In the genomic region with DNA sequence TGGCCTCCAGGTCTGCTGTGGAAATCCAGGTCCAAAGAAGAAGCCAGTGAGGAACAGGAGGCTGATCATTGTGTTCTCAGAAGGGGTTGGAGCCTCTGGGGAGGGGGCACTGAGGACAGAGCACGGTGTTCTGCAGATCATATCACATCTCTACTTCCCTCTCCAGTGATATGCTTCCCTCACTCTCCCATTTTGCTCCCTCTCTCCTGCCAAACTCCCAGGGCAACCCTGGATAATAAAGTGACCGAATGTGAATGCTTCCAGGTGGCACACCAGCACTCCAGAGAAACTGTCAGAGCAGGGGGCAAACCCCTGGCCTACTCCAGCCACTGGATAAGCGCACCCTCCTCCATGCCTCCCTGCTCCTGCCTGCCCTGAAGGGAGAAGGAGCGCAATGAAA, we compare ENCODE assay signal across 12 cellular contexts. TPM values are rescaled to one million over a fixed set of nuclear protein-coding genes. Genes with fewer than 3 reads are reported as not detected.
DNase-seq lines count a peak whose midpoint lies in the region; ATAC-seq, FAIRE-seq and TF ChIP-seq lines count a peak whose summit lies in the region.
"Had no signal": no experiment of that assay in that cellular context is flagged by ENCODE, and none has a peak within 500 bp of the region (broad histone marks: within the 10 kb centered on the region; RNA-seq: fewer than 3 reads in every experiment).

No MANE protein-coding gene starts in this region.

- no peak for TF ChIP-seq CTCF in heart left ventricle (IDR thresholded peaks at IDR 0.05)

- H3K4me1 ChIP-seq in heart left ventricle = peaks cover 0 to 29% (median 6%) of the 10 kb centered on the region in 12 donors
- no peaks in the 10 kb centered on the region for H3K4me1 ChIP-seq in CD4-positive, alpha-beta memory T cell (ENCODE audit: insufficient read depth, low read length)
- H3K4me1 ChIP-seq: BLaER1, HAP-1 had no signal

- peak overlapping the region; percentile 39 for H3K27ac Mint-ChIP-seq in stimulated activated effector memory CD8-positive, alpha-beta T cell treated with anti-CD3 and anti-CD28 coated beads, Interleukin-12 subunit alpha, Interleukin-12 subunit beta, amount 100 ng/mL, for 72 hours
- no peak overlapping the region for H3K27ac Mint-ChIP-seq in CD4-positive, alpha-beta memory T cell

- H3K27me3 Mint-ChIP-seq in CD4-positive, alpha-beta memory T cell = peaks cover 3 to 5% of the 10 kb centered on the region in 2 donors

- H3K4me3 ChIP-seq in heart left ventricle = no peak overlapping the region
- no peak overlapping the region for H3K4me3 ChIP-seq in CD4-positive, alpha-beta memory T cell (ENCODE audit: low read length in 2 of 2)
- H3K4me3 ChIP-seq: BLaER1, HAP-1 had no signal

- POLR2A ChIA-PET in CD4-positive, alpha-beta memory T cell (lab: Charles Lee; ENCODE audit: partially characterized antibody) = no interaction called here

- TF ChIP-seq POLR2A in heart left ventricle (IDR thresholded peaks at IDR 0.05) = no peak

- H3K9me3 ChIP-seq in heart left ventricle = no peaks in the 10 kb centered on the region
- no peaks in the 10 kb centered on the region for H3K9me3 ChIP-seq in CD4-positive, alpha-beta memory T cell (ENCODE audit: control insufficient read depth in 1 of 2, low read length in 2 of 2)
- H3K9me3 ChIP-seq: BLaER1, HAP-1 had no signal

- CTCF ChIA-PET in CD4-positive, alpha-beta memory T cell (lab: Charles Lee; ENCODE audit: partially characterized antibody) = no interaction called here

- H3K4me1 Mint-ChIP-seq in stimulated activated effector memory CD8-positive, alpha-beta T cell treated with anti-CD3 and anti-CD28 coated beads, Interleukin-12 subunit alpha, Interleukin-12 subunit beta, amount 100 ng/mL, for 72 hours = no peaks in the 10 kb centered on the region
- no peaks in the 10 kb centered on the region for H3K4me1 Mint-ChIP-seq in CD4-positive, alpha-beta memory T cell

- no peaks in the 10 kb centered on the region for H3K9me3 Mint-ChIP-seq in stimulated activated effector memory CD8-positive, alpha-beta T cell treated with anti-CD3 and anti-CD28 coated beads, Interleukin-12 subunit alpha, Interleukin-12 subunit beta, amount 100 ng/mL, for 72 hours
- H3K9me3 Mint-ChIP-seq in CD4-positive, alpha-beta memory T cell = no peaks in the 10 kb centered on the region

- H3K4me3 Mint-ChIP-seq in stimulated activated effector memory CD8-positive, alpha-beta T cell treated with anti-CD3 and anti-CD28 coated beads, Interleukin-12 subunit alpha, Interleukin-12 subunit beta, amount 100 ng/mL, for 72 hours = no peak overlapping the region
- H3K4me3 Mint-ChIP-seq in CD4-positive, alpha-beta memory T cell = no peak overlapping the region

- ATAC-seq in heart left ventricle (peak; percentile 35 to 53 (median 48)), HG03565 (IDR thresholded peaks at IDR 0.05; ENCODE audit: unreplicated experiment) (no peak)
- no peak for ATAC-seq in stimulated activated effector memory CD8-positive, alpha-beta T cell treated with anti-CD3 and anti-CD28 coated beads, Interleukin-12 subunit alpha, Interleukin-12 subunit beta, amount 100 ng/mL, for 72 hours

- FAIRE-seq in HTR-8/SVneo (lab: Jason Lieb, UNC) = peak; percentile 33
- no peak for FAIRE-seq in frontal cortex (lab: Jason Lieb, UNC)
- FAIRE-seq: H1 had no signal

- no peak for DNase-seq in HTR-8/SVneo (ENCODE audit: insufficient read length, low spot score)
- no peak for DNase-seq in heart left ventricle
- DNase-seq in mesenteric fat pad (ENCODE audit: low spot score) = peak; percentile 37
- no peak for DNase-seq in stimulated activated effector memory CD8-positive, alpha-beta T cell treated with anti-CD3 and anti-CD28 coated beads, Interleukin-12 subunit alpha, Interleukin-12 subunit beta, amount 100 ng/mL, for 72 hours (ENCODE audit: low spot score in 2 of 2)
- DNase-seq in CD4-positive, alpha-beta memory T cell = no peak
- DNase-seq in frontal cortex (ENCODE audit: low spot score in 2 of 2) = no peak
- DNase-seq: 8988T, AML-193 had no signal

- peak overlapping the region in 2 of 12 donors; percentile 8 to 33 for H3K27ac ChIP-seq in heart left ventricle
- no peak overlapping the region for H3K27ac ChIP-seq in CD4-positive, alpha-beta memory T cell (ENCODE audit: low read depth, low read length)
- H3K27ac ChIP-seq: BLaER1 had no signal

- no peaks in the 10 kb centered on the region for H3K36me3 ChIP-seq in heart left ventricle
- H3K36me3 ChIP-seq in CD4-positive, alpha-beta memory T cell (ENCODE audit: insufficient read depth, low read length) = no peaks in the 10 kb centered on the region
- H3K36me3 ChIP-seq: BLaER1, HAP-1 had no signal

- WGBS in heart left ventricle, 4 donors = 67 to 73% (median 70%) methylated on average over 4 of the region's 4 CpGs

- no peaks in the 10 kb centered on the region for H3K36me3 Mint-ChIP-seq in stimulated activated effector memory CD8-positive, alpha-beta T cell treated with anti-CD3 and anti-CD28 coated beads, Interleukin-12 subunit alpha, Interleukin-12 subunit beta, amount 100 ng/mL, for 72 hours
- no peaks in the 10 kb centered on the region for H3K36me3 Mint-ChIP-seq in CD4-positive, alpha-beta memory T cell

- intact Hi-C loops in heart left ventricle (cut with DNase I) = loop anchor here in 1 of 10 donors (10.0 kb wide), 1 partner anchor 49 kb away; no protein-coding TSS in a partner anchor
- intact Hi-C loops in CD4-positive, alpha-beta memory T cell (cut with micrococcal nuclease) = no loop called here

- H3K27me3 ChIP-seq in heart left ventricle = no peaks in the 10 kb centered on the region
- no peaks in the 10 kb centered on the region for H3K27me3 ChIP-seq in CD4-positive, alpha-beta memory T cell (ENCODE audit: insufficient read depth, low read length)
- H3K27me3 ChIP-seq: BLaER1 had no signal

RNA-seq across cellular contexts. Expression of gene DPF3, which starts 57.8 kb away (rescaled TPM):
- total RNA-seq in heart left ventricle = 10 to 100 TPM; 20.5 to 53.8 (median 40.4) TPM
- 10 to 100 TPM; 13.5 to 21.2 TPM for polyA plus RNA-seq in heart left ventricle
- 0.64 TPM for total RNA-seq in mesenteric fat pad
- total RNA-seq in CD4-positive, alpha-beta memory T cell = under 1 TPM in 1 of 2 experiments, not detected in 1; 0.35 TPM
- polyA plus RNA-seq in CD4-positive, alpha-beta memory T cell = under 1 TPM in 1 of 2 donors, not detected in 1; 0.25 TPM
- 5.7 TPM for total RNA-seq in frontal cortex
- polyA plus RNA-seq: H1 had no signal

Comparison
In these comparisons a context has a peak if more than half of its experiments do, and no peak if none do; other contexts are left out.
1. ATAC-seq: peak in heart left ventricle (4 of 4); none in stimulated activated effector memory CD8-positive, alpha-beta T cell treated with anti-CD3 and anti-CD28 coated beads, Interleukin-12 subunit alpha, Interleukin-12 subunit beta, amount 100 ng/mL, for 72 hours (single experiment) and HG03565 (single experiment).